8 cellular contexts compared by ENCODE assay signal in genomic region chr2:216017365-216017764, GRCh38.
A peak's percentile ranks its signal among the peaks of the same experiment; 100 is the strongest.
DNase-seq lines count a peak whose midpoint lies in the region; ATAC-seq and TF ChIP-seq lines count a peak whose summit lies in the region.

No MANE protein-coding gene starts in this region.

- DNase-seq in GM13977 (ENCODE audit: low spot score) = peak; percentile 44
- peak; percentile 77 for DNase-seq in kidney tubule cell (ENCODE audit: low spot score)
- no peak for DNase-seq in NCI-H1930 (lab: John Stamatoyannopoulos, UW)
- DNase-seq in inferior parietal cortex (ENCODE audit: extremely low spot score) = no peak
- no peak for DNase-seq in kidney glomerular epithelial cell (lab: John Stamatoyannopoulos, UW)

- no peak for TF ChIP-seq CTCF in GM13977 (IDR thresholded peaks at IDR 0.05; ENCODE audit: extremely low read depth, insufficient read depth, missing control alignments)

- ATAC-seq in HG02610 (IDR thresholded peaks at IDR 0.05; ENCODE audit: unreplicated experiment) (peak; percentile 46), SK-N-SH treated with all-trans-retinoic acid at 6 μM for 48 hours (0 out of 3 replicates have a peak, but pooled peaks have one; percentile 8), HG03521 (IDR thresholded peaks at IDR 0.05; ENCODE audit: unreplicated experiment) (no peak)

- in situ Hi-C loops in GM13977 (cut with MboI; ENCODE audit: low pct_unique_long_range_greater_than_20kb, low sequenced_read_pairs, unreplicated experiment) = loop anchor here (5.0 kb wide), 1 partner anchor 65 kb away; no protein-coding TSS in a partner anchor

TF ChIP-seq in SK-N-SH treated with all-trans-retinoic acid at 6 μM for 48 hours, 23 proteins besides CTCF, POLR2A, EP300 and RAD21:
- TF ChIP-seq SNAI2 (CRISPR knock-in tag; IDR thresholded peaks at IDR 0.05) = no peak
- TF ChIP-seq ZNF70 (CRISPR knock-in tag; IDR thresholded peaks at IDR 0.05) = no peak

Comparison
In these comparisons a context has a peak if more than half of its experiments do, and no peak if none do; other contexts are left out.
1. DNase-seq: peak in GM13977 (single experiment) and kidney tubule cell (single experiment); none in NCI-H1930 (0 of 2), inferior parietal cortex (single experiment) and kidney glomerular epithelial cell (single experiment).